In genomic region chr12:116309343-116309742, GRCh38 we compare ENCODE assay signal across 10 cellular contexts.
"Had no signal": no experiment of that assay in that cellular context is flagged by ENCODE, and none has a peak within 500 bp of the region (broad histone marks: within the 10 kb centered on the region; RNA-seq: fewer than 3 reads in every experiment).

No MANE protein-coding gene starts in this region.

- H3K9me3 ChIP-seq: HAP-1 had no signal

- DNase-seq: GM23248, GOT3, H7, H9, HCEC 1CT, HFFc6 had no signal

- H3K4me3 Mint-ChIP-seq: GM23338, H9, HFFc6 had no signal

- H3K4me1 ChIP-seq: HAP-1 had no signal

- H3K4me2 ChIP-seq: GM23338 had no signal

- H3K27ac ChIP-seq: GM23248 had no signal

- H3K27ac Mint-ChIP-seq: GM23338, H9, HFFc6 had no signal

- H3K36me3 ChIP-seq: HAP-1 had no signal

- FAIRE-seq: H1, H54 had no signal

- H2AFZ ChIP-seq: GM23248, GM23338 had no signal

- ATAC-seq: GM23338 had no signal

- H3K4me3 ChIP-seq: GM23248, GM23338, HAP-1 had no signal

- H3K9ac ChIP-seq: GM23248 had no signal
